In genomic region chr2:216133392-216133791, GRCh38 we compare ENCODE assay signal across 1 cellular context.
TF ChIP-seq lines count a peak whose summit lies in the region.

No MANE protein-coding gene starts in this region.

TF ChIP-seq in HepG2, 621 proteins besides CTCF, POLR2A, EP300 and RAD21:
- TF ChIP-seq AGO1 (IDR thresholded peaks at IDR 0.05; ENCODE audit: low read depth, low read length, poor library complexity, severe bottlenecking) (no peak), NR2F6 (IDR thresholded peaks at IDR 0.05) (no peak), NR2F6 (CRISPR knock-in tag; IDR thresholded peaks at IDR 0.05) (no peak), ZNF766 (CRISPR knock-in tag; IDR thresholded peaks at IDR 0.05; ENCODE audit: borderline replicate concordance) (no peak), CEBPB (IDR thresholded peaks at IDR 0.05; ENCODE audit: borderline replicate concordance, low read depth, low read length) (0 out of 2 replicates have a peak, but pooled peaks have one; percentile 41)
